In the genomic region with DNA sequence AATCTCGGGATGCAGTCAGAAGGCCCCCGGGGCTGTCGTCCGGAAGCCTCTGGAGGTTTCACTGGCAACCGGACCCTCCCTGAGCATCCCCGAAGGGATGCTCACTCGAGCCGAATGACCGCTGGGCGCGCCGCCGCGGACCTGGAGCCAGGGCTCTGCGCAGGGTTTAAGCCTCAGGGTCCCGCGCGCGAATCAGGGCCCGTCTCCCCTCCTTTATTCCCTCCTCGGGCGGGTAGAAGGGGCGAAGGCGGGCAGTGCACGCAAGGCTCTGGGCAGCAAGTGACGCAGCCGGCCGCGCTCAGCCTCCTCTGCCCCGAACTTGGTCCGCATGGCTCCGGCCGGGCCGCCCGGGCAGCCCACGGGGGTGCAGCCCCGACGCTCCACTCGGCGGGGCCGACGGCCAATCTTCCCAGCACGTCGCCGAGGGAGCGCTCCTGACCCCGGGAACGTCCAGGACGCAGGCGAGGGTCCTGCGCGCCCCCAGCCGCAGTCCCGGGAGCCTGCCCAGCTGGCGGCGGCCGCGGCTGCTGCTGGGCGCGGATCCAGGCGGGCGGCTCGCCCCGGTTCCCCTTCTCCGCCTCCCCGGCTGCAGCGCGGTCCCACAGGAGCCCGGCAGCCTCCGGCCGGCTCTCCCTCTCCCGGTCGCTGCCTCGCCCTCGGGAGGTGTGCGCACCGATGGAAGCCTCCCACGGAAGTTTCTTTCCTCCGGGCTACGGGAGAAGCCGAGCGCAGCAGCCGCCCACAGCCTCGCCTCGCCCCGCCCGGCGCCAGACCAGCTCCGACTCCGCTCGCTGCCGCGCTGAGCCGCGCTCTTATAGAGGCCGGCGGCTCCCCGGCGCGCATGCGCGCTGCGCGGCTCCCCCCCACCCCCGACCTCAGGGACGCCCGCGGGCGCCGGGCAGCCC, we compare ENCODE assay signal across 8 cellular contexts. TPM values are rescaled to one million over a fixed set of nuclear protein-coding genes. Genes with fewer than 3 reads are reported as not detected.
A peak's percentile ranks its signal among the peaks of the same experiment; 100 is the strongest.
DNase-seq lines count a peak whose midpoint lies in the region; ATAC-seq and TF ChIP-seq lines count a peak whose summit lies in the region.

Gene SHISA2, minus strand, starts transcription at position 786 of the 905 bp plus-strand sequence. CDS start 1,041 bp downstream, outside the sequence.

- H2BK20ac ChIP-seq in IMR-90 (ENCODE audit: low read depth, low read length), result no peak within 1 kb of the TSS

- no peak within 1 kb of the TSS for H2AK9ac ChIP-seq in IMR-90 (replicated peaks; ENCODE audit: low read depth, low read length, poor library complexity)

- ATAC-seq in IMR-90 (ENCODE audit: low read depth), result peak; percentile 96

- H2BK15ac ChIP-seq in IMR-90 (ENCODE audit: low read depth, low read length), result no peak within 1 kb of the TSS

- H3K4me3 ChIP-seq in BLaER1 treated with 17β-estradiol and CSF1 and Interleukin-3, amounts not matched to agents 10 nM and 100 nM, result peak within 1 kb of the TSS; percentile 48 to 70 (median 65)
- H3K4me3 ChIP-seq in IMR-90 (ENCODE audit: insufficient read depth, low read depth, low read length), result peak within 1 kb of the TSS; percentile 44
- H3K4me3 ChIP-seq in spleen, result peak within 1 kb of the TSS in 7 of 8 donors; percentile 21 to 70 (median 39)

- H3K4ac ChIP-seq in IMR-90 (ENCODE audit: low read depth, low read length), result no peak within 1 kb of the TSS

- H3K36me3 Mint-ChIP-seq in T-helper 1 cell treated with Interleukin-12 subunit alpha and Interleukin-12 subunit beta and Interleukin-4 antibody, amounts not matched to agents 30 μg/mL and 1 μg/mL, for 36 hours (ENCODE audit: low read depth), result no peaks in the 10 kb centered on the region

- H3K9me1 ChIP-seq in IMR-90 (ENCODE audit: insufficient read depth, low read length), result no peaks in the 10 kb centered on the region

- H3K4me3 Mint-ChIP-seq in T-helper 1 cell treated with Interleukin-12 subunit alpha and Interleukin-12 subunit beta and Interleukin-4 antibody, amounts not matched to agents 30 μg/mL and 1 μg/mL, for 36 hours, result peak within 1 kb of the TSS; percentile 81

- peaks cover 21 to 39% (median 28%) of the 10 kb centered on the region in 11 experiments for H3K27me3 ChIP-seq in BLaER1 treated with 17β-estradiol and CSF1 and Interleukin-3, amounts not matched to agents 10 nM and 100 nM
- peaks cover 43% of the 10 kb centered on the region for H3K27me3 ChIP-seq in IMR-90 (ENCODE audit: control insufficient read depth, insufficient read depth, low read length)
- peaks cover 8 to 79% (median 49%) of the 10 kb centered on the region in 7 donors for H3K27me3 ChIP-seq in spleen (replicated peaks in 1 of 7)

- WGBS in IMR-90 (ENCODE audit: extremely low coverage in 2 of 2, insufficient read length in 1 of 2), 2 experiments, result 4% methylated on average over 5 of the region's 110 CpGs; no CpG with 5 or more reads in 1 of the 2 experiments
- WGBS in spleen, 5 donors, result 1 to 3% (median 2%) methylated on average over 40 to 110 of the region's 110 CpGs

- peak within 1 kb of the TSS; percentile 29 to 79 (median 66); a peak in 20 of 22 replicates for H3K9ac ChIP-seq in BLaER1 treated with 17β-estradiol and CSF1 and Interleukin-3, amounts not matched to agents 10 nM and 100 nM
- H3K9ac ChIP-seq in IMR-90 (ENCODE audit: low read depth, low read length), result no peak within 1 kb of the TSS

- TF ChIP-seq RAD21 in IMR-90 (IDR thresholded peaks at IDR 0.05; ENCODE audit: low read length), result no peak

- H4K20me1 ChIP-seq in BLaER1 treated with 17β-estradiol and CSF1 and Interleukin-3, amounts not matched to agents 10 nM and 100 nM, result peaks cover 0 to 13% (median 0%) of the 10 kb centered on the region in 11 experiments; a peak in 4 of 22 replicates
- no peaks in the 10 kb centered on the region for H4K20me1 ChIP-seq in IMR-90 (ENCODE audit: insufficient read depth, low read length)

- TF ChIP-seq CTCF in IMR-90 (conservative IDR thresholded peaks at IDR 0.05; ENCODE audit: low read depth, low read length), result no peak
- TF ChIP-seq CTCF in spleen (IDR thresholded peaks at IDR 0.05 in 8 of 11, conservative IDR thresholded peaks at IDR 0.05 in 3 of 11), result no peak

- peaks cover 8 to 39% (median 29%) of the 10 kb centered on the region in 10 experiments; a peak in 16 of 20 replicates for H3K4me1 ChIP-seq in BLaER1 treated with 17β-estradiol and CSF1 and Interleukin-3, amounts not matched to agents 10 nM and 100 nM
- H3K4me1 ChIP-seq in IMR-90 (ENCODE audit: control insufficient read depth, insufficient read depth, low read length) (no peaks in the 10 kb centered on the region), spleen (peaks cover 11 to 36% (median 22%) of the 10 kb centered on the region in 6 donors)

- H3K79me1 ChIP-seq in IMR-90 (ENCODE audit: low read depth in 1 of 2, low read length in 2 of 2), result no peaks in the 10 kb centered on the region

- no peak within 1 kb of the TSS for H4K91ac ChIP-seq in IMR-90 (ENCODE audit: insufficient read depth, low read depth, low read length)

- TF ChIP-seq POLR2A in IMR-90 (IDR thresholded peaks at IDR 0.05; ENCODE audit: low read depth, low read length) (no peak), spleen (IDR thresholded peaks at IDR 0.05) (no peak)

- peak; percentile 31 for DNase-seq in IMR-90
- DNase-seq in cerebellar cortex (ENCODE audit: low spot score), result peak; percentile 47
- peak; percentile 63 for DNase-seq in iris pigment epithelial cell (ENCODE audit: low read depth)
- DNase-seq in spleen, result no peak
- no peak for DNase-seq in NCI-H128 (lab: John Stamatoyannopoulos, UW; ENCODE audit: unreplicated experiment)
- DNase-seq in HPDE6-E6E7 (ENCODE audit: extremely low spot score), result no peak

- H3K27ac ChIP-seq in BLaER1 treated with 17β-estradiol and CSF1 and Interleukin-3, amounts not matched to agents 10 nM and 100 nM, result peak within 1 kb of the TSS in 8 of 11 experiments; percentile 11 to 60 (median 34); a peak in 6 of 22 replicates
- H3K27ac ChIP-seq in IMR-90 (ENCODE audit: insufficient read depth, low read length) (no peak within 1 kb of the TSS), spleen (no peak within 1 kb of the TSS)

- H2AFZ ChIP-seq in IMR-90 (replicated peaks; ENCODE audit: low read length, poor library complexity), result peak within 1 kb of the TSS; percentile 81

- no peak within 1 kb of the TSS for H4K5ac ChIP-seq in IMR-90 (ENCODE audit: low read depth, low read length)

- H3K9me3 Mint-ChIP-seq in T-helper 1 cell treated with Interleukin-12 subunit alpha and Interleukin-12 subunit beta and Interleukin-4 antibody, amounts not matched to agents 30 μg/mL and 1 μg/mL, for 36 hours, result no peaks in the 10 kb centered on the region

- peaks cover 40% of the 10 kb centered on the region for H3K27me3 Mint-ChIP-seq in T-helper 1 cell treated with Interleukin-12 subunit alpha and Interleukin-12 subunit beta and Interleukin-4 antibody, amounts not matched to agents 30 μg/mL and 1 μg/mL, for 36 hours (ENCODE audit: low read depth)

- H3K18ac ChIP-seq in IMR-90 (ENCODE audit: low read depth, low read length), result no peak within 1 kb of the TSS

- H3K14ac ChIP-seq in IMR-90 (replicated peaks; ENCODE audit: low read depth, low read length), result no peak within 1 kb of the TSS

- intact Hi-C loops in IMR-90 (cut with micrococcal nuclease), result no loop called here
- intact Hi-C loops in spleen (cut with DNase I; ENCODE audit: low total_unique reads), result no loop called here

- H3K9me3 ChIP-seq in BLaER1 treated with 17β-estradiol and CSF1 and Interleukin-3, amounts not matched to agents 10 nM and 100 nM (replicated peaks in 1 of 11), result peaks cover 8 to 22% (median 18%) of the 10 kb centered on the region in 11 experiments; a peak in 19 of 22 replicates
- H3K9me3 ChIP-seq in IMR-90 (ENCODE audit: control insufficient read depth, insufficient read depth, low read length) (no peaks in the 10 kb centered on the region; the same call in 1 of the 2 replicates), spleen (no peaks in the 10 kb centered on the region)

- H2AK5ac ChIP-seq in IMR-90 (ENCODE audit: low read depth, low read length), result no peak within 1 kb of the TSS

- no TSS peak for BruUV-seq in IMR-90 (replicated peaks; lab: Mats Ljungman, UMichigan)

- CTCF ChIA-PET in IMR-90 (lab: Yijun Ruan, JAX), result no interaction called here

- POLR2A ChIA-PET in IMR-90 (lab: Charles Lee; ENCODE audit: unreplicated experiment), result no interaction called here

- H3K23ac ChIP-seq in IMR-90 (ENCODE audit: low read depth, low read length), result no peak within 1 kb of the TSS

- peak within 1 kb of the TSS; percentile 50 for H3K27ac Mint-ChIP-seq in T-helper 1 cell treated with Interleukin-12 subunit alpha and Interleukin-12 subunit beta and Interleukin-4 antibody, amounts not matched to agents 30 μg/mL and 1 μg/mL, for 36 hours

- H3K36me3 ChIP-seq in BLaER1 treated with 17β-estradiol and CSF1 and Interleukin-3, amounts not matched to agents 10 nM and 100 nM, result no peaks in the 10 kb centered on the region
- H3K36me3 ChIP-seq in IMR-90 (ENCODE audit: control insufficient read depth, insufficient read depth, low read length), result no peaks in the 10 kb centered on the region
- no peaks in the 10 kb centered on the region for H3K36me3 ChIP-seq in spleen

- H2BK5ac ChIP-seq in IMR-90 (ENCODE audit: low read depth, low read length, poor library complexity, severe bottlenecking), result no peak within 1 kb of the TSS

- H3K4me2 ChIP-seq in BLaER1 treated with 17β-estradiol and CSF1 and Interleukin-3, amounts not matched to agents 10 nM and 100 nM, result peak within 1 kb of the TSS; percentile 80 to 92 (median 87)
- peak within 1 kb of the TSS; percentile 79 for H3K4me2 ChIP-seq in IMR-90 (ENCODE audit: low read depth, low read length)

- no peak within 1 kb of the TSS for H4K8ac ChIP-seq in IMR-90 (ENCODE audit: low read depth in 2 of 2, low read length in 2 of 2)

- H3K56ac ChIP-seq in IMR-90 (ENCODE audit: extremely low read depth, insufficient read depth, low read length), result no peak within 1 kb of the TSS

- H2BK120ac ChIP-seq in IMR-90 (ENCODE audit: low read depth, low read length), result no peak within 1 kb of the TSS

- in situ Hi-C loops in IMR-90 (cut with MboI; ENCODE audit: low sequenced_read_pairs), result no loop called here

- dilution Hi-C loops in IMR-90 (cut with HindIII; ENCODE audit: low sequenced_read_pairs, unreplicated experiment), result no loop called here

- H3K4me1 Mint-ChIP-seq in T-helper 1 cell treated with Interleukin-12 subunit alpha and Interleukin-12 subunit beta and Interleukin-4 antibody, amounts not matched to agents 30 μg/mL and 1 μg/mL, for 36 hours (ENCODE audit: low read depth), result peaks cover 28% of the 10 kb centered on the region

TF ChIP-seq in IMR-90, 13 proteins besides CTCF, POLR2A, EP300 and RAD21 (continues in another document):
- no peak for TF ChIP-seq FOS (IDR thresholded peaks at IDR 0.05; ENCODE audit: low read depth, low read length)
- no peak for TF ChIP-seq MAZ (IDR thresholded peaks at IDR 0.05; ENCODE audit: borderline replicate concordance, low read depth, low read length)

RNA-seq across cellular contexts. Expression of gene SHISA2, which starts in this region (rescaled TPM):
- total RNA-seq in IMR-90 (2012; rRNA removed) (under 0.01 TPM in 1 of 2 replicates, not detected in the other), spleen (1 to 10 TPM in 1 of 7 donors, under 1 TPM in 4, not detected in 2; 0.27 to 1.5 (median 0.39) TPM)
- polyA plus RNA-seq in IMR-90 (2012; rRNA removed) (not detected in 2 replicates), spleen (under 1 TPM; 0.33 to 0.99 (median 0.87) TPM)
- not detected in 2 replicates for polyA plus RNA-seq in IMR-90 (2012; cell fraction: cytosol; rRNA removed)
- 0.04 TPM in 1 of 2 replicates, not detected in the other for polyA plus RNA-seq in IMR-90 (2012; cell fraction: nucleus; rRNA removed; ENCODE audit: low replicate concordance)

Comparison
In these comparisons a context has a peak if more than half of its experiments do, and no peak if none do; other contexts are left out.
1. Peak in DNase-seq, ATAC-seq, H3K4me3 ChIP-seq and H3K4me2 ChIP-seq in IMR-90; RNA of the gene not detected or under 1 TPM.
2. H3K27ac ChIP-seq: peak in BLaER1 treated with 17β-estradiol and CSF1 and Interleukin-3, amounts not matched to agents 10 nM and 100 nM (8 of 11); none in IMR-90 (single experiment) and spleen (0 of 8).
3. DNase-seq: peak in cerebellar cortex (single experiment) and iris pigment epithelial cell (single experiment); none in spleen (single experiment), NCI-H128 (single experiment) and HPDE6-E6E7 (single experiment).
4. Peak in every context shown above with its lines, with median percentiles within 50 percentile points of each other: H3K4me3 ChIP-seq.